13 cellular contexts compared by ENCODE assay signal in genomic region chr12:64877363-64878004, GRCh38. TPM values are rescaled to one million over a fixed set of nuclear protein-coding genes. Genes with fewer than 3 reads are reported as not detected.
DNase-seq lines count a peak whose midpoint lies in the region; ATAC-seq, FAIRE-seq and TF ChIP-seq lines count a peak whose summit lies in the region.
"Had no signal": no experiment of that assay in that cellular context is flagged by ENCODE, and none has a peak within 500 bp of the region (broad histone marks: within the 10 kb centered on the region; RNA-seq: fewer than 3 reads in every experiment).

No MANE protein-coding gene starts in this region.

- no peak overlapping the region for H3K4me3 Mint-ChIP-seq in H9
- H3K4me3 Mint-ChIP-seq: nephron had no signal

- H3K27ac Mint-ChIP-seq in H9, result no peak overlapping the region
- H3K27ac Mint-ChIP-seq: nephron had no signal

- no peaks in the 10 kb centered on the region for H4K20me1 ChIP-seq in GM12878 (ENCODE audit: control insufficient read depth, insufficient read depth)
- H4K20me1 ChIP-seq in H9 (ENCODE audit: control insufficient read depth, insufficient read depth, insufficient read length), result no peaks in the 10 kb centered on the region

- TF ChIP-seq RAD21 in GM12878 (IDR thresholded peaks at IDR 0.05; ENCODE audit: insufficient read depth, low read depth, low read length), result no peak

- H3K36me3 Mint-ChIP-seq in H9 (ENCODE audit: insufficient read depth in 1 of 3, low read depth in 3 of 3), result no peaks in the 10 kb centered on the region

- no peaks in the 10 kb centered on the region for H3K79me1 ChIP-seq in H9 (ENCODE audit: insufficient read depth, low read depth, low read length, poor library complexity, severe bottlenecking)

- ATAC-seq in GM18861 (IDR thresholded peaks at IDR 0.05; ENCODE audit: unreplicated experiment) (peak; percentile 75), GM21447 (IDR thresholded peaks at IDR 0.05; ENCODE audit: unreplicated experiment) (peak; percentile 87), HG03095 (IDR thresholded peaks at IDR 0.05; ENCODE audit: unreplicated experiment) (peak; percentile 79), GM12878 (peak; percentile 82)
- ATAC-seq: HCT116 had no signal

- H3K9me3 Mint-ChIP-seq in H9, result no peaks in the 10 kb centered on the region
- H3K9me3 Mint-ChIP-seq: nephron had no signal

- intact Hi-C loops in GM12878 (cut with micrococcal nuclease; ENCODE audit: unreplicated experiment), result no loop called here
- intact Hi-C loops in testis (cut with DNase I; ENCODE audit: low total_unique reads), result no loop called here

- H3K4me1 ChIP-seq in GM12878 (ENCODE audit: control insufficient read depth, insufficient read depth, low read length), result peaks cover 65% of the 10 kb centered on the region
- H3K4me1 ChIP-seq in H9 (ENCODE audit: insufficient read depth, low read length), result no peaks in the 10 kb centered on the region; the same call in 1 of the 2 replicates
- H3K4me1 ChIP-seq in testis, result no peaks in the 10 kb centered on the region
- H3K4me1 ChIP-seq: suprapubic skin had no signal

- POLR2A ChIA-PET in GM12878 (lab: Charles Lee), result interaction anchor here (0.6 to 6.1 kb wide), 5 partner anchors 9 to 374 kb away, joined by 3 to 50 read pairs (median 9); partner anchors contain the start of gene LEMD3

- no peak overlapping the region for H2BK12ac ChIP-seq in H9 (ENCODE audit: insufficient read length, low read depth, low read length)

- H3K23ac ChIP-seq in H9 (ENCODE audit: insufficient read length, low read depth, low read length), result no peak overlapping the region

- H4K8ac ChIP-seq in H9 (replicated peaks; ENCODE audit: insufficient read length, low read depth, low read length), result no peak overlapping the region

- H3K9me3 ChIP-seq in GM12878 (replicated peaks; ENCODE audit: control insufficient read depth, insufficient read depth, low read length) (peaks cover 24% of the 10 kb centered on the region), H9 (ENCODE audit: control insufficient read depth, low read depth, low read length) (no peaks in the 10 kb centered on the region), testis (no peaks in the 10 kb centered on the region)
- H3K9me3 ChIP-seq: suprapubic skin had no signal

- no peak overlapping the region for H4K5ac ChIP-seq in H9 (ENCODE audit: insufficient read length, low read depth, low read length)

- no peak overlapping the region for H3K18ac ChIP-seq in H9 (ENCODE audit: insufficient read length, low read depth, low read length)

- SMC1A ChIA-PET in GM12878 (lab: Charles Lee; ENCODE audit: uncharacterized antibody, unreplicated experiment), result interaction anchor here (0.6 to 11.6 kb wide), 21 partner anchors 8 to 1189 kb away, joined by 3 to 121 read pairs (median 5); partner anchors contain the start of gene LEMD3

- H2AFZ ChIP-seq in GM12878 (ENCODE audit: control insufficient read depth, low read depth, low read length) (peak overlapping the region; percentile 56; the same call in 1 of the 2 replicates), H9 (ENCODE audit: low read length) (no peak overlapping the region)

- H2BK5ac ChIP-seq in H9 (ENCODE audit: insufficient read length, low read length), result no peak overlapping the region

- H3K4me2 ChIP-seq in GM12878 (ENCODE audit: control insufficient read depth, insufficient read depth), result peak overlapping the region; percentile 87
- H3K4me2 ChIP-seq in H9 (ENCODE audit: insufficient read depth, insufficient read length, low read length), result no peak overlapping the region

- peaks cover 2 to 5% of the 10 kb centered on the region in 2 experiments; a peak in 3 of 4 replicates for H3K36me3 ChIP-seq in GM12878 (ENCODE audit: control insufficient read depth in 2 of 2, insufficient read depth in 2 of 2, low read length in 1 of 2)
- no peaks in the 10 kb centered on the region for H3K36me3 ChIP-seq in testis (ENCODE audit: low read depth, missing control alignments)
- H3K36me3 ChIP-seq: suprapubic skin had no signal

- no peak overlapping the region for H2BK120ac ChIP-seq in H9 (ENCODE audit: low read depth, low read length, poor library complexity, severe bottlenecking)

- peak overlapping the region; percentile 15; the same call in 1 of the 2 replicates for H3K9ac ChIP-seq in GM12878 (ENCODE audit: control insufficient read depth, insufficient read depth, low read length)
- H3K9ac ChIP-seq in H9 (ENCODE audit: extremely low read depth, insufficient read length, low read length), result no peak overlapping the region

- DNase-seq in GM12878 (ENCODE audit: low read depth, low spot score) (peak; percentile 78), H9 (no peak), testis (no peak)
- no peak for DNase-seq in stimulated activated CD4-positive, alpha-beta T cell treated with anti-CD3 and anti-CD28 coated beads, Interleukin-12 subunit alpha, Interleukin-12 subunit beta, amount 100 ng/mL, for 4 hours
- DNase-seq: DND-41, erythroblast, islet precursor cell had no signal

- H3K79me2 ChIP-seq in GM12878 (ENCODE audit: control insufficient read depth, insufficient read depth, low read length) (peaks cover 4% of the 10 kb centered on the region), H9 (ENCODE audit: insufficient read depth, low read length) (no peaks in the 10 kb centered on the region)

- H2AK5ac ChIP-seq in H9 (ENCODE audit: insufficient read length, low read length), result no peak overlapping the region

- H3K27me3 ChIP-seq in GM12878 (replicated peaks in 1 of 2; ENCODE audit: control insufficient read depth in 2 of 2, insufficient read depth in 2 of 2, low read length in 1 of 2), result no peaks in the 10 kb centered on the region
- no peaks in the 10 kb centered on the region for H3K27me3 ChIP-seq in H9 (ENCODE audit: insufficient read depth, low read length)
- H3K27me3 ChIP-seq in testis, result no peaks in the 10 kb centered on the region

- 1% methylated on average over 3 of the region's 3 CpGs for WGBS in GM12878 (ENCODE audit: insufficient coverage, insufficient replicate concordance, low lambda C conversion rate, missing lambda C conversion rate)
- WGBS in H9 (ENCODE audit: extremely low coverage, insufficient read length, low lambda C conversion rate), result no CpG with 5 or more reads among the region's 3 CpGs
- WGBS in testis, 2 donors, result 84 to 85% methylated on average over 3 of the region's 3 CpGs

- H3K4me1 Mint-ChIP-seq in H9, result no peaks in the 10 kb centered on the region
- H3K4me1 Mint-ChIP-seq: nephron had no signal

- no peak overlapping the region for H3K56ac ChIP-seq in H9 (ENCODE audit: insufficient read length, low read depth, low read length)

- H4K91ac ChIP-seq in H9 (ENCODE audit: insufficient read length, low read depth, low read length), result no peak overlapping the region

- H3K27me3 Mint-ChIP-seq in H9 (ENCODE audit: low read depth), result no peaks in the 10 kb centered on the region; the same call in 1 of the 2 replicates

- FAIRE-seq in GM12878 (lab: Jason Lieb, UNC), result peak; percentile 13

- H2BK15ac ChIP-seq in H9 (ENCODE audit: low read depth, low read length), result no peak overlapping the region

- no peak overlapping the region for H3K4ac ChIP-seq in H9 (ENCODE audit: low read depth, low read length)

- TF ChIP-seq CTCF in GM12878 (IDR thresholded peaks at IDR 0.05 in 2 of 3, conservative IDR thresholded peaks at IDR 0.05 in 1 of 3; ENCODE audit: control insufficient read depth in 2 of 3, extremely low read depth in 1 of 3, insufficient read depth in 1 of 3, low read depth in 3 of 3, low read length in 3 of 3) (no peak), H9 (conservative IDR thresholded peaks at IDR 0.05) (no peak), testis (IDR thresholded peaks at IDR 0.05) (no peak)

- BruUV-seq in GM12878 (replicated peaks; lab: Mats Ljungman, UMichigan), result no TSS peak

- CTCF ChIA-PET in GM12878 (lab: Yijun Ruan, JAX), result interaction anchor here (0.6 to 4.3 kb wide), 12 partner anchors 9 to 1175 kb away, joined by 3 to 36 read pairs (median 4); no protein-coding TSS in a partner anchor

- TF ChIP-seq EP300 in GM12878 (IDR thresholded peaks at IDR 0.05; ENCODE audit: borderline replicate concordance in 1 of 2, control insufficient read depth in 1 of 2, low read depth in 2 of 2, low read length in 2 of 2), result peak; percentile 70 to 87

- H3K4me3 ChIP-seq in GM12878 (peak overlapping the region; percentile 48), testis (no peak overlapping the region)
- H3K4me3 ChIP-seq: suprapubic skin had no signal

- in situ Hi-C loops in GM12878 (cut with MboI), result no loop called here

- RAD21 ChIA-PET in GM12878 (lab: Charles Lee; ENCODE audit: unreplicated experiment), result interaction anchor here (0.6 to 6.0 kb wide), 18 partner anchors 8 to 1210 kb away, joined by 3 to 81 read pairs (median 6); partner anchors contain the start of genes LEMD3 and TBC1D30

- TF ChIP-seq POLR2A in GM12878 (IDR thresholded peaks at IDR 0.05; ENCODE audit: low read depth, low read length) (no peak), testis (IDR thresholded peaks at IDR 0.05) (no peak)

- H3T11ph ChIP-seq in H9 (ENCODE audit: low read length), result no peak overlapping the region

- no peak overlapping the region for H3K14ac ChIP-seq in H9 (ENCODE audit: insufficient read depth, low read length)

- H3K27ac ChIP-seq in GM12878 (ENCODE audit: control insufficient read depth, insufficient read depth) (peak overlapping the region; percentile 87), H9 (ENCODE audit: insufficient read length, low read depth, low read length) (no peak overlapping the region), testis (no peak overlapping the region)
- H3K27ac ChIP-seq: suprapubic skin had no signal

- H2BK20ac ChIP-seq in H9 (ENCODE audit: low read depth, low read length, poor library complexity, severe bottlenecking), result no peak overlapping the region

- H3K23me2 ChIP-seq in H9 (ENCODE audit: insufficient read length, low read depth, low read length, poor library complexity, severe bottlenecking), result no peaks in the 10 kb centered on the region

RNA-seq across cellular contexts. Expression of gene TBC1D30, which starts 53.0 kb away (rescaled TPM):
- total RNA-seq in GM12878 (2013; cell fraction: nucleolus; rRNA removed), result 78.4 and 88.8 TPM in 2 replicates
- total RNA-seq in GM12878 (2014; rRNA removed), result 15.9 and 17.1 TPM in 2 replicates
- total RNA-seq in GM12878 (2014; rRNA removed; fragmentation: Illumina TruSeq; extraction: Trizol), result 9.1 and 10.2 TPM in 2 replicates
- total RNA-seq in GM12878 (2021), result 15.8 and 16.1 TPM in 2 replicates
- 5.5 TPM for polyA plus RNA-seq in GM12878 (2011; ENCODE audit: low read depth)
- polyA plus RNA-seq in GM12878 (2011; rRNA removed), result 3.3 and 3.9 TPM in 2 replicates
- polyA plus RNA-seq in GM12878 (2011; cell fraction: cytosol; rRNA removed), result 2.1 TPM in 2 replicates
- 3.2 and 3.7 TPM in 2 replicates for polyA plus RNA-seq in GM12878 (2011; cell fraction: nucleus; rRNA removed)
- 9.5 and 16.9 TPM in 2 replicates for polyA plus RNA-seq in GM12878 (2012)
- polyA plus RNA-seq in GM12878 (2014; fragmentation: Illumina TruSeq; extraction: Trizol), result 11.9 and 13.0 TPM in 2 replicates
- 1 to 10 TPM; 1.2 to 1.6 TPM for polyA plus RNA-seq in GM12878 (2014; fragmentation: Nextera tagmentation; extraction: Ambion mirVana)
- 10.2 and 12.3 TPM in 2 replicates for polyA plus RNA-seq in GM12878 (2014; rRNA removed)
- 10 to 100 TPM; 21.0 to 23.3 TPM for polyA plus RNA-seq in GM12878 (2016; fragmentation: Nextera tagmentation; extraction: Ambion mirVana)
- polyA minus RNA-seq in GM12878 (2011; rRNA and poly(A)+ RNA removed), result 3.6 and 4.9 TPM in 2 replicates
- polyA minus RNA-seq in GM12878 (2011; cell fraction: cytosol; rRNA and poly(A)+ RNA removed), result 1.1 and 2.4 TPM in 2 replicates
- 2.4 and 6.5 TPM in 2 replicates for polyA minus RNA-seq in GM12878 (2011; cell fraction: nucleus; rRNA and poly(A)+ RNA removed)
- 1.6 and 2.2 TPM in 2 replicates for total RNA-seq in H9 (2021)
- total RNA-seq in testis, result 1 to 10 TPM; 8.3 to 8.7 TPM
- polyA plus RNA-seq in testis (ENCODE audit: insufficient read depth, low read depth, low replicate concordance), result 7.0 TPM
